Comparison of ENCODE assay signal across 18 cellular contexts in genomic region chr11:69234171-69234570, GRCh38. TPM values are rescaled to one million over a fixed set of nuclear protein-coding genes. Genes with fewer than 3 reads are reported as not detected.
DNase-seq lines count a peak whose midpoint lies in the region; ATAC-seq and TF ChIP-seq lines count a peak whose summit lies in the region.
"Had no signal": no experiment of that assay in that cellular context is flagged by ENCODE, and none has a peak within 500 bp of the region (broad histone marks: within the 10 kb centered on the region; RNA-seq: fewer than 3 reads in every experiment).

No MANE protein-coding gene starts in this region.

- intact Hi-C loops in sciatic nerve (cut with DNase I) = loop anchor here (5.0 kb wide), 1 partner anchor 1547 kb away; no protein-coding TSS in a partner anchor

- H3K9me3 Mint-ChIP-seq in GM23338 = 0 out of 3 replicates have a peak, but pooled peaks cover 2% of the 10 kb centered on the region
- no peaks in the 10 kb centered on the region for H3K9me3 Mint-ChIP-seq in activated T-helper 17 cell treated with anti-CD3 and anti-CD28 coated beads, Interleukin-2, amount 50 U/mL, for 72 hours
- H3K9me3 Mint-ChIP-seq: HFFc6 had no signal

- H3K27me3 ChIP-seq in GM23338 (ENCODE audit: insufficient read depth) = no peaks in the 10 kb centered on the region
- H3K27me3 ChIP-seq: BE2C had no signal

- H2AFZ ChIP-seq in GM23338 = 0 out of 2 replicates have a peak overlapping the region, but pooled peaks have one; percentile 14

- H3K79me2 ChIP-seq in GM23338 (replicated peaks; ENCODE audit: insufficient read depth) = no peaks in the 10 kb centered on the region

- H3K9me2 ChIP-seq in GM23338 (ENCODE audit: insufficient read depth) = no peaks in the 10 kb centered on the region

- no peak overlapping the region for H3K4me3 Mint-ChIP-seq in GM23338
- H3K4me3 Mint-ChIP-seq in activated T-helper 17 cell treated with anti-CD3 and anti-CD28 coated beads, Interleukin-2, amount 50 U/mL, for 72 hours = no peak overlapping the region
- H3K4me3 Mint-ChIP-seq: HFFc6 had no signal

- no peak overlapping the region for H3K27ac Mint-ChIP-seq in GM23338
- H3K27ac Mint-ChIP-seq in activated T-helper 17 cell treated with anti-CD3 and anti-CD28 coated beads, Interleukin-2, amount 50 U/mL, for 72 hours = peak overlapping the region; percentile 13
- H3K27ac Mint-ChIP-seq: HFFc6 had no signal

- DNase-seq in GM23338 (ENCODE audit: low spot score) (no peak), left lobe of liver (ENCODE audit: low spot score) (peak; percentile 16), sciatic nerve (ENCODE audit: low spot score) (peak; percentile 28)
- no peak for DNase-seq in activated T-cell treated with anti-CD3 and anti-CD28 coated beads, Interleukin-2, amount 50 U/mL, for 48 hours
- DNase-seq: BE2C, DMS79, H7, HFFc6, Kasumi-1, NCI-H1694, NCI-H446 treated with DMSO at 0.1 percent for 48 hours, NCI-H748 treated with DMSO at 0.1 percent for 48 hours, SIG-M5 had no signal

- H3K36me3 ChIP-seq in GM23338 (ENCODE audit: insufficient read depth) = no peaks in the 10 kb centered on the region
- H3K36me3 ChIP-seq: BE2C had no signal

- H3F3A ChIP-seq in GM23338 (replicated peaks; ENCODE audit: low read depth) = no peaks in the 10 kb centered on the region

- H3K27me3 Mint-ChIP-seq in GM23338 (ENCODE audit: insufficient read depth, low read depth, poor library complexity) = peaks cover 3% of the 10 kb centered on the region
- H3K27me3 Mint-ChIP-seq in activated T-helper 17 cell treated with anti-CD3 and anti-CD28 coated beads, Interleukin-2, amount 50 U/mL, for 72 hours = peaks cover 6% of the 10 kb centered on the region

- TF ChIP-seq CTCF in GM23338 (conservative IDR thresholded peaks at IDR 0.05; ENCODE audit: low read depth in 2 of 2) = no peak

- ATAC-seq in GM23338 = no peak
- ATAC-seq in activated T-helper 17 cell treated with anti-CD3 and anti-CD28 coated beads, Interleukin-2, amount 50 U/mL, for 72 hours (replicated peaks) = no peak
- ATAC-seq in left lobe of liver = no peak
- no peak for ATAC-seq in sciatic nerve
- ATAC-seq in HG02759 (IDR thresholded peaks at IDR 0.05; ENCODE audit: unreplicated experiment) = no peak
- no peak for ATAC-seq in GM18870 (IDR thresholded peaks at IDR 0.05; ENCODE audit: unreplicated experiment)
- ATAC-seq: Panc1 had no signal

- H3K4me2 ChIP-seq in GM23338 = no peak overlapping the region

- no peaks in the 10 kb centered on the region for H3K36me3 Mint-ChIP-seq in GM23338 (ENCODE audit: low read depth)
- no peaks in the 10 kb centered on the region for H3K36me3 Mint-ChIP-seq in activated T-helper 17 cell treated with anti-CD3 and anti-CD28 coated beads, Interleukin-2, amount 50 U/mL, for 72 hours (ENCODE audit: low read depth)

- no peaks in the 10 kb centered on the region for H4K20me1 ChIP-seq in GM23338 (replicated peaks; ENCODE audit: insufficient read depth)

- no peak overlapping the region for H3K27ac ChIP-seq in GM23338 (ENCODE audit: low read depth)

- H3K4me1 Mint-ChIP-seq in GM23338 = no peaks in the 10 kb centered on the region
- H3K4me1 Mint-ChIP-seq in activated T-helper 17 cell treated with anti-CD3 and anti-CD28 coated beads, Interleukin-2, amount 50 U/mL, for 72 hours = peaks cover 5% of the 10 kb centered on the region

- H3K4me1 ChIP-seq in GM23338 (ENCODE audit: insufficient read depth) = no peaks in the 10 kb centered on the region

- H3K4me3 ChIP-seq in GM23338 = no peak overlapping the region

TF ChIP-seq in GM23338, 12 proteins besides CTCF, POLR2A, EP300 and RAD21 (continues in another document):
- no peak for TF ChIP-seq JUNB (IDR thresholded peaks at IDR 0.05; ENCODE audit: unreplicated experiment)
- TF ChIP-seq CREB1 (CRISPR knock-in tag; IDR thresholded peaks at IDR 0.05; ENCODE audit: low read depth) = no peak
- TF ChIP-seq, protein P1, sequence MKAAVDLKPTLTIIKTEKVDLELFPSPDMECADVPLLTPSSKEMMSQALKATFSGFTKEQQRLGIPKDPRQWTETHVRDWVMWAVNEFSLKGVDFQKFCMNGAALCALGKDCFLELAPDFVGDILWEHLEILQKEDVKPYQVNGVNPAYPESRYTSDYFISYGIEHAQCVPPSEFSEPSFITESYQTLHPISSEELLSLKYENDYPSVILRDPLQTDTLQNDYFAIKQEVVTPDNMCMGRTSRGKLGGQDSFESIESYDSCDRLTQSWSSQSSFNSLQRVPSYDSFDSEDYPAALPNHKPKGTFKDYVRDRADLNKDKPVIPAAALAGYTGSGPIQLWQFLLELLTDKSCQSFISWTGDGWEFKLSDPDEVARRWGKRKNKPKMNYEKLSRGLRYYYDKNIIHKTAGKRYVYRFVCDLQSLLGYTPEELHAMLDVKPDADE (IDR thresholded peaks at IDR 0.05) = no peak
- no peak for TF ChIP-seq NANOG (IDR thresholded peaks at IDR 0.05; ENCODE audit: borderline replicate concordance)
- TF ChIP-seq POLR2AphosphoS5 (IDR thresholded peaks at IDR 0.05; ENCODE audit: low read depth) = no peak
- TF ChIP-seq EZH2 (IDR thresholded peaks at IDR 0.05; ENCODE audit: low read depth, unreplicated experiment) = no peak
- no peak for TF ChIP-seq ZNF114 (CRISPR knock-in tag; IDR thresholded peaks at IDR 0.05)
- TF ChIP-seq ZNF462 (CRISPR knock-in tag; IDR thresholded peaks at IDR 0.05) = no peak

RNA-seq across cellular contexts. Expression of gene MYEOV, which starts 59.8 kb away (rescaled TPM):
- 0.14 and 0.70 TPM in 2 replicates for total RNA-seq in GM23338 (2014; rRNA removed; shearing (Covaris generic))
- polyA plus RNA-seq in GM23338 (2016; fragmentation: Nextera tagmentation; extraction: Ambion mirVana) = 0.19 TPM in 1 of 2 replicates, not detected in the other
- total RNA-seq in activated T-helper 17 cell treated with anti-CD3 and anti-CD28 coated beads, Interleukin-2, amount 50 U/mL, for 72 hours = under 1 TPM in 1 of 2 donors, not detected in 1; 0.82 TPM
- total RNA-seq in left lobe of liver (0.78 TPM), sciatic nerve (1.2 TPM)
- total RNA-seq: MCF 10A had no signal

Comparison
In these comparisons a context has a peak if more than half of its experiments do, and no peak if none do; other contexts are left out.
1. DNase-seq: peak in left lobe of liver (single experiment) and sciatic nerve (single experiment); none in GM23338 (single experiment) and activated T-cell treated with anti-CD3 and anti-CD28 coated beads, Interleukin-2, amount 50 U/mL, for 48 hours (0 of 2).